ENCODE assay signal across 17 cellular contexts in the genomic region with DNA sequence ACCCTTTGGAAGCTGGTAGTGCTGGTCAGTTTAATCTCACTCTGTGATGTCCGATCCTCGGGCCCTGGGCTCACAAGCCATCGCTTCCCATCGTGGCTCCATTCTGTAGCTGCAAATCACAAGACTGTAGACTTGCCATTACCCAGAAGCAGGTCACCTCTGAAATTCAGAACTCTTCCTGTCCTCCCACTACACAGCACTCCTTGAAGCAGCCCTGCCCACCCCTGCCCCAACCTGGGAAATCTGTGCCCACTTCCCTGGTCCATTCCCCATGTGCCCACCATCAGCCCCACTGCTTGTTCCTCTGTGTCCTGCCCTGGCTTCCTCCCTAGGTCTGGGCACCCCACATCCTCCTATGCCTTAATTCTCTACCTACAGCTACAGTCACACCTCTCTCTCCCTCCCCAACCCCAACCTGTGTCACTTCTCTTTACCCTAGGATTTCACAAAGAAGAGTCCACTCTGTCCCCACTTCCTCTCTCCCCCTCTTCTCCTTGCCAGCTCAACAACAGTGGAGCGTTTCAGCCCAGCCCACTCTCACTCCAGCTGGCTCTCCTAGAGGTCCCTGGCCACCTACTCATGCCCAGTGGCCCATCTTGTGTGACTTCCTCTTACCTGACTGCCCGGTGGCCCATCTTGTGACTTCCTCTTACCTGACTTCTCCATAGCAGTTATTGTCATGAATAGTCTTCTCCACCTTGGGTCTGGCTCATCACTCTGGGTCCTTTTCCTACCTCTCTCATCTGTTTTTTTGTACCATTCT. TPM values are rescaled to one million over a fixed set of nuclear protein-coding genes. Genes with fewer than 3 reads are reported as not detected.
A peak's percentile ranks its signal among the peaks of the same experiment; 100 is the strongest.
DNase-seq lines count a peak whose midpoint lies in the region; ATAC-seq and TF ChIP-seq lines count a peak whose summit lies in the region.
"Had no signal": no experiment of that assay in that cellular context is flagged by ENCODE, and none has a peak within 500 bp of the region (broad histone marks: within the 10 kb centered on the region; RNA-seq: fewer than 3 reads in every experiment).

No MANE protein-coding gene starts in this region.

- H2AFZ ChIP-seq in trophoblast cell (ENCODE audit: insufficient read depth, low read length, poor library complexity): no peak overlapping the region
- H2AFZ ChIP-seq: GM23248 had no signal

- TF ChIP-seq CTCF in HL-60 (IDR thresholded peaks at IDR 0.05; ENCODE audit: insufficient read depth, low read length) (no peak), natural killer cell (IDR thresholded peaks at IDR 0.05) (no peak)

- H4K12ac ChIP-seq in trophoblast cell (ENCODE audit: low read depth, low read length): no peak overlapping the region

- no peak overlapping the region for H2BK120ac ChIP-seq in trophoblast cell (ENCODE audit: insufficient read depth, low read length, poor library complexity)

- H3K4me1 Mint-ChIP-seq in T-helper 1 cell treated with Interleukin-12 subunit alpha and Interleukin-12 subunit beta and Interleukin-4 antibody, amounts not matched to agents 30 μg/mL and 1 μg/mL, for 36 hours (ENCODE audit: low read depth): peaks cover 53% of the 10 kb centered on the region
- H3K4me1 Mint-ChIP-seq in central memory CD8-positive, alpha-beta T cell: peaks cover 65% of the 10 kb centered on the region
- peaks cover 65 to 70% of the 10 kb centered on the region in 2 donors for H3K4me1 Mint-ChIP-seq in natural killer cell

- no peaks in the 10 kb centered on the region for H3K79me2 ChIP-seq in trophoblast cell (ENCODE audit: control insufficient read depth, insufficient read depth, low read length, poor library complexity)

- WGBS in trophoblast cell (ENCODE audit: extremely low coverage, insufficient coverage, insufficient read length): no CpG with 5 or more reads among the region's 6 CpGs

- H3K36me3 Mint-ChIP-seq in T-helper 1 cell treated with Interleukin-12 subunit alpha and Interleukin-12 subunit beta and Interleukin-4 antibody, amounts not matched to agents 30 μg/mL and 1 μg/mL, for 36 hours (ENCODE audit: low read depth): peaks cover 35% of the 10 kb centered on the region
- H3K36me3 Mint-ChIP-seq in central memory CD8-positive, alpha-beta T cell (ENCODE audit: insufficient read depth): peaks cover 4% of the 10 kb centered on the region
- no peaks in the 10 kb centered on the region for H3K36me3 Mint-ChIP-seq in natural killer cell

- peaks cover 14 to 15% of the 10 kb centered on the region in 2 experiments for H3K4me1 ChIP-seq in trophoblast cell (ENCODE audit: control insufficient read depth in 1 of 2, insufficient read depth in 2 of 2, low read length in 2 of 2)

- peaks cover 3% of the 10 kb centered on the region for H3K9me3 ChIP-seq in trophoblast cell (ENCODE audit: insufficient read depth, low read depth, low read length)

- peak; percentile 22 for ATAC-seq in central memory CD8-positive, alpha-beta T cell (replicated peaks; ENCODE audit: extremely low read depth, poor library complexity, severe bottlenecking)
- peak in 1 of 3 donors; percentile 50 for ATAC-seq in natural killer cell
- no peak for ATAC-seq in GM21390 (IDR thresholded peaks at IDR 0.05; ENCODE audit: unreplicated experiment)
- ATAC-seq: activated CD4-positive, CD25-positive, alpha-beta regulatory T cell treated with anti-CD3 and anti-CD28 coated beads, Interleukin-2, amount 50 U/mL, for 24 hours; activated T-cell treated with anti-CD3 and anti-CD28 coated beads, Interleukin-2, amount 50 U/mL, for 4 hours had no signal

- H3K27ac Mint-ChIP-seq in T-helper 1 cell treated with Interleukin-12 subunit alpha and Interleukin-12 subunit beta and Interleukin-4 antibody, amounts not matched to agents 30 μg/mL and 1 μg/mL, for 36 hours: peak overlapping the region; percentile 74
- H3K27ac Mint-ChIP-seq in central memory CD8-positive, alpha-beta T cell (ENCODE audit: low read depth): peak overlapping the region; percentile 5
- peak overlapping the region; percentile 12 to 69 for H3K27ac Mint-ChIP-seq in natural killer cell
- H3K27ac Mint-ChIP-seq: nephron had no signal

- no peak overlapping the region for H3K18ac ChIP-seq in trophoblast cell (ENCODE audit: low read length)

- peaks cover 3% of the 10 kb centered on the region in 2 experiments for H3K36me3 ChIP-seq in trophoblast cell (ENCODE audit: control insufficient read depth in 1 of 2, insufficient read depth in 2 of 2, low read length in 2 of 2)

- intact Hi-C loops in natural killer cell (cut with micrococcal nuclease): no loop called here

- H3K27ac ChIP-seq in HL-60 (replicated peaks) (peak overlapping the region; percentile 48), trophoblast cell (ENCODE audit: low read depth, low read length) (no peak overlapping the region)
- H3K27ac ChIP-seq: GM23248, tibial artery had no signal

- no peak overlapping the region for H3K4me3 Mint-ChIP-seq in T-helper 1 cell treated with Interleukin-12 subunit alpha and Interleukin-12 subunit beta and Interleukin-4 antibody, amounts not matched to agents 30 μg/mL and 1 μg/mL, for 36 hours
- no peak overlapping the region for H3K4me3 Mint-ChIP-seq in central memory CD8-positive, alpha-beta T cell
- H3K4me3 Mint-ChIP-seq in natural killer cell: no peak overlapping the region
- H3K4me3 Mint-ChIP-seq: activated T-cell treated with anti-CD3 and anti-CD28 coated beads, Interleukin-2, amount 50 U/mL, for 4 hours; nephron had no signal

- H2BK5ac ChIP-seq in trophoblast cell (ENCODE audit: low read depth, low read length, poor library complexity): no peak overlapping the region

- H3K9me3 Mint-ChIP-seq in T-helper 1 cell treated with Interleukin-12 subunit alpha and Interleukin-12 subunit beta and Interleukin-4 antibody, amounts not matched to agents 30 μg/mL and 1 μg/mL, for 36 hours: peaks cover 20% of the 10 kb centered on the region
- H3K9me3 Mint-ChIP-seq in central memory CD8-positive, alpha-beta T cell: no peaks in the 10 kb centered on the region
- peaks cover 0 to 5% of the 10 kb centered on the region in 2 donors for H3K9me3 Mint-ChIP-seq in natural killer cell

- DNase-seq in T-helper 1 cell (no peak), HL-60 (ENCODE audit: low read depth in 1 of 2, low spot score in 1 of 2) (peak in 1 of 2 experiments; percentile 76), natural killer cell (no peak), trophoblast cell (no peak), LoVo (ENCODE audit: low spot score) (no peak)
- DNase-seq in central memory CD8-positive, alpha-beta T cell (ENCODE audit: low spot score in 2 of 2): no peak
- DNase-seq: activated T-cell treated with anti-CD3 and anti-CD28 coated beads, Interleukin-2, amount 50 U/mL, for 4 hours; central memory CD4-positive, alpha-beta T cell; foreskin melanocyte; GM23248; NCI-H69; retina; tibial artery had no signal

- H3K23ac ChIP-seq in trophoblast cell (ENCODE audit: low read length): no peak overlapping the region

- no peak overlapping the region for H4K8ac ChIP-seq in trophoblast cell (ENCODE audit: low read depth, low read length)

- peaks cover 7% of the 10 kb centered on the region for H3K79me1 ChIP-seq in trophoblast cell (ENCODE audit: low read length)

- H3K4me2 ChIP-seq in trophoblast cell (ENCODE audit: low read length): no peak overlapping the region

- no peak overlapping the region for H2BK12ac ChIP-seq in trophoblast cell (ENCODE audit: low read length)

- no peak overlapping the region for H3K14ac ChIP-seq in trophoblast cell (ENCODE audit: low read length)

- H3K27me3 ChIP-seq in HL-60 (ENCODE audit: insufficient read depth, poor library complexity, severe bottlenecking): no peaks in the 10 kb centered on the region
- H3K27me3 ChIP-seq in trophoblast cell (ENCODE audit: insufficient read depth, low read length): no peaks in the 10 kb centered on the region
- H3K27me3 ChIP-seq: tibial artery had no signal

- no peak overlapping the region for H2AK5ac ChIP-seq in trophoblast cell (ENCODE audit: low read length)

- H3K4me3 ChIP-seq in HL-60 (replicated peaks; ENCODE audit: insufficient read depth, low read length): no peak overlapping the region
- H3K4me3 ChIP-seq in trophoblast cell (ENCODE audit: low read depth, low read length): no peak overlapping the region
- H3K4me3 ChIP-seq: GM23248, tibial artery had no signal

- no peak overlapping the region for H3K9ac ChIP-seq in trophoblast cell (ENCODE audit: low read length)
- H3K9ac ChIP-seq: GM23248 had no signal

- no peak overlapping the region for H4K91ac ChIP-seq in trophoblast cell (ENCODE audit: low read depth, low read length)

- no peak overlapping the region for H3K4ac ChIP-seq in trophoblast cell (ENCODE audit: low read depth, low read length)

- no peaks in the 10 kb centered on the region for H3K27me3 Mint-ChIP-seq in T-helper 1 cell treated with Interleukin-12 subunit alpha and Interleukin-12 subunit beta and Interleukin-4 antibody, amounts not matched to agents 30 μg/mL and 1 μg/mL, for 36 hours (ENCODE audit: low read depth)
- no peaks in the 10 kb centered on the region for H3K27me3 Mint-ChIP-seq in central memory CD8-positive, alpha-beta T cell
- no peaks in the 10 kb centered on the region for H3K27me3 Mint-ChIP-seq in natural killer cell (ENCODE audit: low read depth in 2 of 2)

RNA-seq across cellular contexts. Expression of gene ZNF710, which starts 8.4 kb away (rescaled TPM):
- total RNA-seq in natural killer cell: 10 to 100 TPM; 26.5 to 43.1 (median 26.6) TPM
- 27.6 and 29.8 TPM in 2 replicates for polyA plus RNA-seq in trophoblast cell (2013)

Comparison
In these comparisons a context has a peak if more than half of its experiments do, and no peak if none do; other contexts are left out.
1. H3K27ac Mint-ChIP-seq: peak in every context shown above with its lines; median percentile 74 in T-helper 1 cell treated with Interleukin-12 subunit alpha and Interleukin-12 subunit beta and Interleukin-4 antibody, amounts not matched to agents 30 μg/mL and 1 μg/mL, for 36 hours; 40 in natural killer cell; 5 in central memory CD8-positive, alpha-beta T cell.